1 cellular context compared by ENCODE assay signal in the genomic region with DNA sequence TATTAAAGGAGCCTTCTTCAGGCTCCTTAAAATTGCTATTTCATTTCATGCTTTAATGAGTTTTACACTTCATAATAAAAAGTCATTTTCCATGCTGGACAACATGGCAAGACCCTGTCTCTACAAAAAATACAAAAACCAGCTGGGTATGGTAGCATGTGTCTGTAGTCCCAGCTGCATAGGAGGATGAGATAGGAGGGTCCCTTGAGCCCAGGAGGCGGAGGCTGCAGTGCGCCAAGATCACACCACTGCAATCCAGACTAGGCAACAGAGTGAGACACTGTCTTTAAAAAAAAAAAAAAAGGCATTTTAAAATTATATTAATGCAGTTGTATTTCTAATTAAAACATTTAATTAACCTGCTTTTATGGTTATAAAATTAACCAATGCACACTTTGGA.
TF ChIP-seq lines count a peak whose summit lies in the region.

No MANE protein-coding gene starts in this region.

TF ChIP-seq in GM23338, 12 proteins besides CTCF, POLR2A, EP300 and RAD21 (continued from another document):
- TF ChIP-seq REST (IDR thresholded peaks at IDR 0.05; ENCODE audit: unreplicated experiment), result no peak
- TF ChIP-seq ZNF331 (CRISPR knock-in tag; IDR thresholded peaks at IDR 0.05; ENCODE audit: low read depth), result no peak
